1 cellular context compared by ENCODE assay signal in the genomic region with DNA sequence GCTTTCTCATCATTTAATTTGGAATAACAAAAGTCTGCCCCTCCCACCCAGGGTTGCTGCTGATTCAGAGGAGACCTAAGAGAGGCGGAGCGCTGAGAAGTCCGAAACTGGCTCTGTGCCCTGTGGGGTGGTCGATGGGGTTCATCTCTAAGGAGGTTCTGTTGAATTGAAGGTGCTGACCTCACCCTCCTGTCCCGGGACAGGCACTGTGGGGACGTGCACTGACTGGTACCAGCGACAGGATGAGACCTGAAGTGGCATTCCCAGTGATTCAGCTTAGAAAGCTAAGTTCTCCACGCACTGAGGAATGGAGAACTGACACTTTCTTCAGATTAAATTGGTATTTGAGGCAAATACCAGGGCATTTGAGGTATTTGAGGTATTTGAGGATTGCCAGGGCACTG.
TF ChIP-seq lines count a peak whose summit lies in the region.

No MANE protein-coding gene starts in this region.

TF ChIP-seq in GM23338, 12 proteins besides CTCF, POLR2A, EP300 and RAD21 (continued from another document):
- TF ChIP-seq, protein P1, sequence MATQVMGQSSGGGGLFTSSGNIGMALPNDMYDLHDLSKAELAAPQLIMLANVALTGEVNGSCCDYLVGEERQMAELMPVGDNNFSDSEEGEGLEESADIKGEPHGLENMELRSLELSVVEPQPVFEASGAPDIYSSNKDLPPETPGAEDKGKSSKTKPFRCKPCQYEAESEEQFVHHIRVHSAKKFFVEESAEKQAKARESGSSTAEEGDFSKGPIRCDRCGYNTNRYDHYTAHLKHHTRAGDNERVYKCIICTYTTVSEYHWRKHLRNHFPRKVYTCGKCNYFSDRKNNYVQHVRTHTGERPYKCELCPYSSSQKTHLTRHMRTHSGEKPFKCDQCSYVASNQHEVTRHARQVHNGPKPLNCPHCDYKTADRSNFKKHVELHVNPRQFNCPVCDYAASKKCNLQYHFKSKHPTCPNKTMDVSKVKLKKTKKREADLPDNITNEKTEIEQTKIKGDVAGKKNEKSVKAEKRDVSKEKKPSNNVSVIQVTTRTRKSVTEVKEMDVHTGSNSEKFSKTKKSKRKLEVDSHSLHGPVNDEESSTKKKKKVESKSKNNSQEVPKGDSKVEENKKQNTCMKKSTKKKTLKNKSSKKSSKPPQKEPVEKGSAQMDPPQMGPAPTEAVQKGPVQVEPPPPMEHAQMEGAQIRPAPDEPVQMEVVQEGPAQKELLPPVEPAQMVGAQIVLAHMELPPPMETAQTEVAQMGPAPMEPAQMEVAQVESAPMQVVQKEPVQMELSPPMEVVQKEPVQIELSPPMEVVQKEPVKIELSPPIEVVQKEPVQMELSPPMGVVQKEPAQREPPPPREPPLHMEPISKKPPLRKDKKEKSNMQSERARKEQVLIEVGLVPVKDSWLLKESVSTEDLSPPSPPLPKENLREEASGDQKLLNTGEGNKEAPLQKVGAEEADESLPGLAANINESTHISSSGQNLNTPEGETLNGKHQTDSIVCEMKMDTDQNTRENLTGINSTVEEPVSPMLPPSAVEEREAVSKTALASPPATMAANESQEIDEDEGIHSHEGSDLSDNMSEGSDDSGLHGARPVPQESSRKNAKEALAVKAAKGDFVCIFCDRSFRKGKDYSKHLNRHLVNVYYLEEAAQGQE (IDR thresholded peaks at IDR 0.05; ENCODE audit: unreplicated experiment): no peak
- TF ChIP-seq ZNF114 (CRISPR knock-in tag; IDR thresholded peaks at IDR 0.05) (no peak), EZH2 (IDR thresholded peaks at IDR 0.05; ENCODE audit: low read depth, unreplicated experiment) (no peak), STAT1 (IDR thresholded peaks at IDR 0.05; ENCODE audit: unreplicated experiment) (no peak), NANOG (IDR thresholded peaks at IDR 0.05; ENCODE audit: borderline replicate concordance) (no peak), ZNF331 (CRISPR knock-in tag; IDR thresholded peaks at IDR 0.05; ENCODE audit: low read depth) (no peak), POLR2AphosphoS5 (IDR thresholded peaks at IDR 0.05; ENCODE audit: low read depth) (no peak), JUNB (IDR thresholded peaks at IDR 0.05; ENCODE audit: unreplicated experiment) (no peak)
- TF ChIP-seq, protein P2, sequence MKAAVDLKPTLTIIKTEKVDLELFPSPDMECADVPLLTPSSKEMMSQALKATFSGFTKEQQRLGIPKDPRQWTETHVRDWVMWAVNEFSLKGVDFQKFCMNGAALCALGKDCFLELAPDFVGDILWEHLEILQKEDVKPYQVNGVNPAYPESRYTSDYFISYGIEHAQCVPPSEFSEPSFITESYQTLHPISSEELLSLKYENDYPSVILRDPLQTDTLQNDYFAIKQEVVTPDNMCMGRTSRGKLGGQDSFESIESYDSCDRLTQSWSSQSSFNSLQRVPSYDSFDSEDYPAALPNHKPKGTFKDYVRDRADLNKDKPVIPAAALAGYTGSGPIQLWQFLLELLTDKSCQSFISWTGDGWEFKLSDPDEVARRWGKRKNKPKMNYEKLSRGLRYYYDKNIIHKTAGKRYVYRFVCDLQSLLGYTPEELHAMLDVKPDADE (IDR thresholded peaks at IDR 0.05): no peak
- TF ChIP-seq, protein P3, sequence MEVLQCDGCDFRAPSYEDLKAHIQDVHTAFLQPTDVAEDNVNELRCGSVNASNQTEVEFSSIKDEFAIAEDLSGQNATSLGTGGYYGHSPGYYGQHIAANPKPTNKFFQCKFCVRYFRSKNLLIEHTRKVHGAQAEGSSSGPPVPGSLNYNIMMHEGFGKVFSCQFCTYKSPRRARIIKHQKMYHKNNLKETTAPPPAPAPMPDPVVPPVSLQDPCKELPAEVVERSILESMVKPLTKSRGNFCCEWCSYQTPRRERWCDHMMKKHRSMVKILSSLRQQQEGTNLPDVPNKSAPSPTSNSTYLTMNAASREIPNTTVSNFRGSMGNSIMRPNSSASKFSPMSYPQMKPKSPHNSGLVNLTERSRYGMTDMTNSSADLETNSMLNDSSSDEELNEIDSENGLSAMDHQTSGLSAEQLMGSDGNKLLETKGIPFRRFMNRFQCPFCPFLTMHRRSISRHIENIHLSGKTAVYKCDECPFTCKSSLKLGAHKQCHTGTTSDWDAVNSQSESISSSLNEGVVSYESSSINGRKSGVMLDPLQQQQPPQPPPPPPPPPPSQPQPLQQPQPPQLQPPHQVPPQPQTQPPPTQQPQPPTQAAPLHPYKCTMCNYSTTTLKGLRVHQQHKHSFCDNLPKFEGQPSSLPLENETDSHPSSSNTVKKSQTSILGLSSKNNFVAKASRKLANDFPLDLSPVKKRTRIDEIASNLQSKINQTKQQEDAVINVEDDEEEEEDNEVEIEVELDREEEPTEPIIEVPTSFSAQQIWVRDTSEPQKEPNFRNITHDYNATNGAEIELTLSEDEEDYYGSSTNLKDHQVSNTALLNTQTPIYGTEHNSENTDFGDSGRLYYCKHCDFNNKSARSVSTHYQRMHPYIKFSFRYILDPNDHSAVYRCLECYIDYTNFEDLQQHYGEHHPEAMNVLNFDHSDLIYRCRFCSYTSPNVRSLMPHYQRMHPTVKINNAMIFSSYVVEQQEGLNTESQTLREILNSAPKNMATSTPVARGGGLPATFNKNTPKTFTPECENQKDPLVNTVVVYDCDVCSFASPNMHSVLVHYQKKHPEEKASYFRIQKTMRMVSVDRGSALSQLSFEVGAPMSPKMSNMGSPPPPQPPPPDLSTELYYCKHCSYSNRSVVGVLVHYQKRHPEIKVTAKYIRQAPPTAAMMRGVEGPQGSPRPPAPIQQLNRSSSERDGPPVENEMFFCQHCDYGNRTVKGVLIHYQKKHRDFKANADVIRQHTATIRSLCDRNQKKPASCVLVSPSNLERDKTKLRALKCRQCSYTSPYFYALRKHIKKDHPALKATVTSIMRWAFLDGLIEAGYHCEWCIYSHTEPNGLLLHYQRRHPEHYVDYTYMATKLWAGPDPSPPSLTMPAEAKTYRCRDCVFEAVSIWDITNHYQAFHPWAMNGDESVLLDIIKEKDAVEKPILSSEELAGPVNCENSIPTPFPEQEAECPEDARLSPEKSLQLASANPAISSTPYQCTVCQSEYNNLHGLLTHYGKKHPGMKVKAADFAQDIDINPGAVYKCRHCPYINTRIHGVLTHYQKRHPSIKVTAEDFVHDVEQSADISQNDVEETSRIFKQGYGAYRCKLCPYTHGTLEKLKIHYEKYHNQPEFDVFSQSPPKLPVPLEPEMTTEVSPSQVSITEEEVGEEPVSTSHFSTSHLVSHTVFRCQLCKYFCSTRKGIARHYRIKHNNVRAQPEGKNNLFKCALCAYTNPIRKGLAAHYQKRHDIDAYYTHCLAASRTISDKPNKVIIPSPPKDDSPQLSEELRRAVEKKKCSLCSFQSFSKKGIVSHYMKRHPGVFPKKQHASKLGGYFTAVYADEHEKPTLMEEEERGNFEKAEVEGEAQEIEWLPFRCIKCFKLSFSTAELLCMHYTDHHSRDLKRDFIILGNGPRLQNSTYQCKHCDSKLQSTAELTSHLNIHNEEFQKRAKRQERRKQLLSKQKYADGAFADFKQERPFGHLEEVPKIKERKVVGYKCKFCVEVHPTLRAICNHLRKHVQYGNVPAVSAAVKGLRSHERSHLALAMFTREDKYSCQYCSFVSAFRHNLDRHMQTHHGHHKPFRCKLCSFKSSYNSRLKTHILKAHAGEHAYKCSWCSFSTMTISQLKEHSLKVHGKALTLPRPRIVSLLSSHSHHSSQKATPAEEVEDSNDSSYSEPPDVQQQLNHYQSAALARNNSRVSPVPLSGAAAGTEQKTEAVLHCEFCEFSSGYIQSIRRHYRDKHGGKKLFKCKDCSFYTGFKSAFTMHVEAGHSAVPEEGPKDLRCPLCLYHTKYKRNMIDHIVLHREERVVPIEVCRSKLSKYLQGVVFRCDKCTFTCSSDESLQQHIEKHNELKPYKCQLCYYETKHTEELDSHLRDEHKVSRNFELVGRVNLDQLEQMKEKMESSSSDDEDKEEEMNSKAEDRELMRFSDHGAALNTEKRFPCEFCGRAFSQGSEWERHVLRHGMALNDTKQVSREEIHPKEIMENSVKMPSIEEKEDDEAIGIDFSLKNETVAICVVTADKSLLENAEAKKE (CRISPR knock-in tag; IDR thresholded peaks at IDR 0.05): no peak
